In genomic region chr10:62691331-62691730, GRCh38 we compare ENCODE assay signal across 16 cellular contexts.
DNase-seq lines count a peak whose midpoint lies in the region; ATAC-seq and TF ChIP-seq lines count a peak whose summit lies in the region.
"Had no signal": no experiment of that assay in that cellular context is flagged by ENCODE, and none has a peak within 500 bp of the region (broad histone marks: within the 10 kb centered on the region; RNA-seq: fewer than 3 reads in every experiment).

No MANE protein-coding gene starts in this region.

- H3K27me3 Mint-ChIP-seq in MCF 10A (ENCODE audit: insufficient read depth, unreplicated experiment): no peaks in the 10 kb centered on the region

- POLR2A ChIA-PET in MCF 10A (lab: Yijun Ruan, JAX): no interaction called here

- H3K36me3 Mint-ChIP-seq in MCF 10A (ENCODE audit: insufficient read depth, unreplicated experiment): no peaks in the 10 kb centered on the region

- intact Hi-C loops in breast epithelium (cut with DNase I; ENCODE audit: low total_unique reads) (no loop called here), MCF 10A (cut with micrococcal nuclease) (no loop called here), thyroid gland (cut with DNase I) (no loop called here), tibial artery (cut with DNase I; ENCODE audit: low total_unique reads) (no loop called here)

- no peaks in the 10 kb centered on the region for H3K27me3 ChIP-seq in breast epithelium
- no peaks in the 10 kb centered on the region for H3K27me3 ChIP-seq in OCI-LY3 (ENCODE audit: low read depth, low read length)
- H3K27me3 ChIP-seq in effector memory CD4-positive, alpha-beta T cell (replicated peaks; ENCODE audit: control insufficient read depth, insufficient read depth, low read length, poor library complexity, severe bottlenecking): no peaks in the 10 kb centered on the region
- H3K27me3 ChIP-seq in thyroid gland: no peaks in the 10 kb centered on the region
- no peaks in the 10 kb centered on the region for H3K27me3 ChIP-seq in tibial artery
- H3K27me3 ChIP-seq: suprapubic skin had no signal

- peak overlapping the region; percentile 76 for H3K4me2 ChIP-seq in OCI-LY3 (ENCODE audit: low read length)

- WGBS in thyroid gland, 2 donors: 39 to 61% methylated on average over 4 of the region's 4 CpGs

- ATAC-seq in GM21717 (IDR thresholded peaks at IDR 0.05; ENCODE audit: unreplicated experiment): no peak

- DNase-seq in breast epithelium (ENCODE audit: low spot score in 2 of 2): no peak
- DNase-seq in MCF 10A (ENCODE audit: unreplicated experiment): no peak
- no peak for DNase-seq in effector memory CD4-positive, alpha-beta T cell
- DNase-seq in thyroid gland: no peak
- no peak for DNase-seq in tibial artery
- no peak for DNase-seq in mesenteric fat pad (ENCODE audit: low spot score)
- DNase-seq: activated CD4-positive, alpha-beta T cell treated with anti-CD3 and anti-CD28 coated beads, Interleukin-2, amount 50 U/mL, for 4 hours; cerebellar nuclear complex; midbrain; NCI-H1694; stimulated activated CD4-positive, alpha-beta T cell treated with anti-CD3 and anti-CD28 coated beads, Interleukin-12 subunit alpha, Interleukin-12 subunit beta, amount 100 ng/mL, for 4 hours had no signal

- H3K4me3 Mint-ChIP-seq in MCF 10A (ENCODE audit: unreplicated experiment): no peak overlapping the region

- BruUV-seq in MCF 10A (replicated peaks; lab: Mats Ljungman, UMichigan): no TSS peak

- no peak for TF ChIP-seq CTCF in breast epithelium (IDR thresholded peaks at IDR 0.05)
- TF ChIP-seq CTCF in MCF 10A (IDR thresholded peaks at IDR 0.05; ENCODE audit: unreplicated experiment): no peak
- TF ChIP-seq CTCF in OCI-LY3 (IDR thresholded peaks at IDR 0.05; ENCODE audit: low read depth, low read length): no peak
- TF ChIP-seq CTCF in thyroid gland (IDR thresholded peaks at IDR 0.05): no peak
- TF ChIP-seq CTCF in tibial artery (IDR thresholded peaks at IDR 0.05): no peak

- H3K36me3 ChIP-seq in breast epithelium (no peaks in the 10 kb centered on the region), OCI-LY3 (replicated peaks; ENCODE audit: low read depth, low read length) (no peaks in the 10 kb centered on the region), thyroid gland (no peaks in the 10 kb centered on the region), tibial artery (no peaks in the 10 kb centered on the region)
- no peaks in the 10 kb centered on the region for H3K36me3 ChIP-seq in effector memory CD4-positive, alpha-beta T cell (ENCODE audit: control insufficient read depth, insufficient read depth, low read length)
- H3K36me3 ChIP-seq: suprapubic skin had no signal

- no peaks in the 10 kb centered on the region for H3K4me1 Mint-ChIP-seq in MCF 10A (ENCODE audit: insufficient read depth, unreplicated experiment)

- 0 out of 2 replicates have a peak overlapping the region, but pooled peaks have one; percentile 28 for H3K9ac ChIP-seq in OCI-LY3 (ENCODE audit: low read length)

- H3K27ac ChIP-seq in breast epithelium (peak overlapping the region; percentile 50 to 53), OCI-LY3 (ENCODE audit: low read length) (no peak overlapping the region), thyroid gland (peak overlapping the region; percentile 49 to 84 (median 75)), tibial artery (no peak overlapping the region)
- peak overlapping the region; percentile 23 for H3K27ac ChIP-seq in effector memory CD4-positive, alpha-beta T cell (ENCODE audit: insufficient read depth, low read length, poor library complexity, severe bottlenecking)
- H3K27ac ChIP-seq: HL-60, RWPE1, suprapubic skin had no signal

- CTCF ChIA-PET in MCF 10A (lab: Yijun Ruan, JAX): no interaction called here

- H3K9me3 Mint-ChIP-seq in MCF 10A (ENCODE audit: unreplicated experiment): peaks cover 7% of the 10 kb centered on the region

- no peak overlapping the region for H3K27ac Mint-ChIP-seq in MCF 10A (ENCODE audit: low read depth, unreplicated experiment)

- TF ChIP-seq POLR2A in breast epithelium (IDR thresholded peaks at IDR 0.05) (no peak), thyroid gland (IDR thresholded peaks at IDR 0.05) (no peak)

- H3K4me1 ChIP-seq in breast epithelium (no peaks in the 10 kb centered on the region), OCI-LY3 (ENCODE audit: low read length) (peaks cover 34% of the 10 kb centered on the region), thyroid gland (peaks cover 7 to 33% of the 10 kb centered on the region in 2 donors), tibial artery (peaks cover 0 to 4% (median 0%) of the 10 kb centered on the region in 4 donors)
- peaks cover 44% of the 10 kb centered on the region for H3K4me1 ChIP-seq in effector memory CD4-positive, alpha-beta T cell (ENCODE audit: control insufficient read depth, insufficient read depth, low read length, poor library complexity, severe bottlenecking)

- H3K9me3 ChIP-seq in breast epithelium (no peaks in the 10 kb centered on the region), OCI-LY3 (ENCODE audit: insufficient read depth, low read length) (peaks cover 3% of the 10 kb centered on the region; the same call in 1 of the 2 replicates), thyroid gland (no peaks in the 10 kb centered on the region), tibial artery (no peaks in the 10 kb centered on the region)
- H3K9me3 ChIP-seq in effector memory CD4-positive, alpha-beta T cell (ENCODE audit: control insufficient read depth, low read length): no peaks in the 10 kb centered on the region
- H3K9me3 ChIP-seq: suprapubic skin had no signal

- no peaks in the 10 kb centered on the region for H3K79me2 ChIP-seq in OCI-LY3 (ENCODE audit: low read length)

- H4K20me1 ChIP-seq in OCI-LY3 (ENCODE audit: insufficient read depth, low read length): no peaks in the 10 kb centered on the region

- peak overlapping the region in 2 of 3 donors; percentile 17 to 34 for H3K4me3 ChIP-seq in breast epithelium
- peak overlapping the region; percentile 28 for H3K4me3 ChIP-seq in OCI-LY3 (ENCODE audit: low read length)
- peak overlapping the region; percentile 1 for H3K4me3 ChIP-seq in effector memory CD4-positive, alpha-beta T cell (ENCODE audit: insufficient read depth, low read depth, low read length, poor library complexity, severe bottlenecking)
- no peak overlapping the region for H3K4me3 ChIP-seq in thyroid gland (replicated peaks in 1 of 3)
- H3K4me3 ChIP-seq in tibial artery: no peak overlapping the region
- H3K4me3 ChIP-seq: suprapubic skin had no signal

- peak overlapping the region; percentile 74; the same call in 1 of the 2 replicates for H2AFZ ChIP-seq in OCI-LY3 (ENCODE audit: low read depth, low read length)

Comparison
In these comparisons a context has a peak if more than half of its experiments do, and no peak if none do; other contexts are left out.
1. H3K27ac ChIP-seq: peak in breast epithelium (2 of 2), effector memory CD4-positive, alpha-beta T cell (single experiment) and thyroid gland (3 of 3); none in OCI-LY3 (single experiment) and tibial artery (0 of 2).
2. H3K4me3 ChIP-seq: peak in breast epithelium (2 of 3), OCI-LY3 (single experiment) and effector memory CD4-positive, alpha-beta T cell (single experiment); none in thyroid gland (0 of 3) and tibial artery (0 of 2).